Comparison of ENCODE assay signal across 8 cellular contexts in the genomic region with DNA sequence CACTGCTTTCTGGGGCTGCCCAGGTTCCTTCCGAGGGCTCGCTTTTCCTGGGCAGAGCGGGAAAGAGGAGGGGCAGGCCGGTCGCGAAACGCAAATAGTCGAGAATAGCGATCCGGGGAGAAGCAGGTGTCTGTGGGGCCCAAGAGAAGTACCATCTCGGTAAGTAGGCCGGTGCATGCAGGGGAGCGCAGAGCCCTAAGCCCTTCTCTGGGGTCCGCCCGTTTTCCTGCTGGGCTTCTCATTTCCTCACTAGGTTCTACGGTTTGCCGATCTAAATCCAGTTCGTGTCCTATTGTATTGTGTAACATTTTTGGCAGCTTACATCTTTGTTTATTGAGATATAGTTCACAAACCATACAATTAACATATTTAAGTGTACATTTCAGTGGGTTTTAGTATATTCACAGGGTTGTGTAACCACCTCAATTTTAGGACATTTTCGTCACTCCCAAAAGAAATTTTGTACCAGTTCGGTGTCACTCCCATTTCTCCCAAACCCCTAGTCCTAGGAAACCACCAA. TPM values are rescaled to one million over a fixed set of nuclear protein-coding genes. Genes with fewer than 3 reads are reported as not detected.
DNase-seq lines count a peak whose midpoint lies in the region; ATAC-seq, FAIRE-seq and TF ChIP-seq lines count a peak whose summit lies in the region.

No MANE protein-coding gene starts in this region.

- DNase-seq in stimulated activated CD4-positive, alpha-beta T cell treated with anti-CD3 and anti-CD28 coated beads, Interleukin-15, amount 100 ng/mL, for 24 hours = peak; percentile 57
- DNase-seq in stimulated activated CD4-positive, alpha-beta T cell treated with anti-CD3 and anti-CD28 coated beads, Interleukin-1b, Interleukin-23, amount 100 ng/mL, for 48 hours = no peak
- DNase-seq in NCI-H69 (lab: John Stamatoyannopoulos, UW) (peak; percentile 80), kidney (peak; percentile 80), NCI-H1417 treated with DMSO at 0.1 percent for 48 hours (lab: John Stamatoyannopoulos, UW) (no peak)
- no peak for DNase-seq in stimulated activated naive B cell treated with anti-CD40 and anti-IgM and Interleukin-4, amounts not matched to agents 10 μg/mL and 1 μg/mL and 100 μg/mL, for 72 hours

- no peak for FAIRE-seq in kidney (lab: Jason Lieb, UNC)

- TF ChIP-seq CTCF in brain (conservative IDR thresholded peaks at IDR 0.05) = no peak
- TF ChIP-seq CTCF in kidney (IDR thresholded peaks at IDR 0.05; ENCODE audit: borderline replicate concordance, extremely low read depth, insufficient read depth) = no peak

- peak overlapping the region; percentile 97 to 100 (median 99) for H3K4me3 Mint-ChIP-seq in brain
- peak overlapping the region; percentile 99 to 100 for H3K4me3 Mint-ChIP-seq in stimulated activated naive B cell treated with anti-CD40 and anti-IgM and Interleukin-4, amounts not matched to agents 10 μg/mL and 1 μg/mL and 100 μg/mL, for 72 hours

- H3K27ac ChIP-seq in kidney (ENCODE audit: low read depth in 2 of 2, low read length in 2 of 2) = peak overlapping the region; percentile 99

- H3K4me1 ChIP-seq in kidney (ENCODE audit: control insufficient read depth in 1 of 2, insufficient read depth in 1 of 2, low read depth in 1 of 2, low read length in 2 of 2) = peaks cover 0 to 6% of the 10 kb centered on the region in 2 donors

- intact Hi-C loops in kidney (cut with DNase I) = no loop called here

- peaks cover 0 to 5% of the 10 kb centered on the region in 2 donors for H3K36me3 ChIP-seq in kidney (ENCODE audit: control insufficient read depth in 1 of 2, insufficient read depth in 2 of 2, low read length in 2 of 2)

- peaks cover 6% of the 10 kb centered on the region for H3K27me3 Mint-ChIP-seq in brain
- no peaks in the 10 kb centered on the region for H3K27me3 Mint-ChIP-seq in stimulated activated naive B cell treated with anti-CD40 and anti-IgM and Interleukin-4, amounts not matched to agents 10 μg/mL and 1 μg/mL and 100 μg/mL, for 72 hours

- no peaks in the 10 kb centered on the region for H3K9me3 Mint-ChIP-seq in brain
- H3K9me3 Mint-ChIP-seq in stimulated activated naive B cell treated with anti-CD40 and anti-IgM and Interleukin-4, amounts not matched to agents 10 μg/mL and 1 μg/mL and 100 μg/mL, for 72 hours = no peaks in the 10 kb centered on the region

- peak overlapping the region; percentile 98 for H3K4me3 ChIP-seq in kidney (ENCODE audit: low read length in 2 of 2)

- peak in 1 of 2 donors; percentile 4 for ATAC-seq in stimulated activated naive B cell treated with anti-CD40 and anti-IgM and Interleukin-4, amounts not matched to agents 10 μg/mL and 1 μg/mL and 100 μg/mL, for 72 hours (replicated peaks)
- no peak for ATAC-seq in GM21381 (IDR thresholded peaks at IDR 0.05; ENCODE audit: unreplicated experiment)

- peaks cover 41% of the 10 kb centered on the region for H3K4me1 Mint-ChIP-seq in brain
- H3K4me1 Mint-ChIP-seq in stimulated activated naive B cell treated with anti-CD40 and anti-IgM and Interleukin-4, amounts not matched to agents 10 μg/mL and 1 μg/mL and 100 μg/mL, for 72 hours = peaks cover 33 to 50% of the 10 kb centered on the region in 2 donors

- H3K9ac ChIP-seq in kidney (ENCODE audit: low read length in 2 of 2) = peak overlapping the region; percentile 98 to 99

- peaks cover 17% of the 10 kb centered on the region for H3K36me3 Mint-ChIP-seq in brain
- peaks cover 15 to 16% of the 10 kb centered on the region in 2 donors for H3K36me3 Mint-ChIP-seq in stimulated activated naive B cell treated with anti-CD40 and anti-IgM and Interleukin-4, amounts not matched to agents 10 μg/mL and 1 μg/mL and 100 μg/mL, for 72 hours

- peak overlapping the region; percentile 97 to 100 (median 99) for H3K27ac Mint-ChIP-seq in brain
- peak overlapping the region; percentile 99 for H3K27ac Mint-ChIP-seq in stimulated activated naive B cell treated with anti-CD40 and anti-IgM and Interleukin-4, amounts not matched to agents 10 μg/mL and 1 μg/mL and 100 μg/mL, for 72 hours

- no peaks in the 10 kb centered on the region for H3K9me3 ChIP-seq in kidney (ENCODE audit: control insufficient read depth in 1 of 2, low read length in 2 of 2)

RNA-seq across cellular contexts. Expression of gene TRIM69, which starts 6.9 kb away (rescaled TPM):
- 39.7 TPM for polyA plus RNA-seq in brain (ENCODE audit: insufficient read depth, low read depth, low replicate concordance)
- total RNA-seq in kidney = 29.6 TPM
- polyA plus RNA-seq in kidney (ENCODE audit: insufficient read depth, low read depth, low replicate concordance) = 41.2 TPM

RNA-seq across cellular contexts. Expression of gene B2M, which starts 18.1 kb away (rescaled TPM):
- polyA plus RNA-seq in brain (ENCODE audit: insufficient read depth, low read depth, low replicate concordance) (864 TPM), kidney (ENCODE audit: insufficient read depth, low read depth, low replicate concordance) (3,515 TPM)
- total RNA-seq in kidney = 1,898 TPM

RNA-seq across cellular contexts. Expression of gene PATL2, which starts 18.3 kb away (rescaled TPM):
- polyA plus RNA-seq in brain (ENCODE audit: insufficient read depth, low read depth, low replicate concordance) (0.31 TPM), kidney (ENCODE audit: insufficient read depth, low read depth, low replicate concordance) (0.73 TPM)
- 2.1 TPM for total RNA-seq in kidney

Comparison
In these comparisons a context has a peak if more than half of its experiments do, and no peak if none do; other contexts are left out.
1. DNase-seq: peak in stimulated activated CD4-positive, alpha-beta T cell treated with anti-CD3 and anti-CD28 coated beads, Interleukin-15, amount 100 ng/mL, for 24 hours (single experiment), NCI-H69 (single experiment) and kidney (single experiment); none in stimulated activated CD4-positive, alpha-beta T cell treated with anti-CD3 and anti-CD28 coated beads, Interleukin-1b, Interleukin-23, amount 100 ng/mL, for 48 hours (single experiment), stimulated activated naive B cell treated with anti-CD40 and anti-IgM and Interleukin-4, amounts not matched to agents 10 μg/mL and 1 μg/mL and 100 μg/mL, for 72 hours (single experiment) and NCI-H1417 treated with DMSO at 0.1 percent for 48 hours (single experiment).